In genomic region chr5:62314431-62314830, GRCh38 we compare ENCODE assay signal across 18 cellular contexts. TPM values are rescaled to one million over a fixed set of nuclear protein-coding genes. Genes with fewer than 3 reads are reported as not detected.
DNase-seq lines count a peak whose midpoint lies in the region; ATAC-seq, FAIRE-seq and TF ChIP-seq lines count a peak whose summit lies in the region.
"Had no signal": no experiment of that assay in that cellular context is flagged by ENCODE, and none has a peak within 500 bp of the region (broad histone marks: within the 10 kb centered on the region; RNA-seq: fewer than 3 reads in every experiment).

No MANE protein-coding gene starts in this region.

- H3K4me1 ChIP-seq in CD4-positive, CD25-positive, alpha-beta regulatory T cell (ENCODE audit: control insufficient read depth, insufficient read depth, low read length, poor library complexity, severe bottlenecking) = peaks cover 84% of the 10 kb centered on the region
- H3K4me1 ChIP-seq in CD8-positive, alpha-beta memory T cell (ENCODE audit: insufficient read depth, low read length) = peaks cover 92% of the 10 kb centered on the region
- H3K4me1 ChIP-seq: breast epithelium, prostate gland had no signal

- H3K27me3 ChIP-seq in CD4-positive, CD25-positive, alpha-beta regulatory T cell (ENCODE audit: control insufficient read depth, insufficient read depth, low read length) = no peaks in the 10 kb centered on the region
- H3K27me3 ChIP-seq in CD8-positive, alpha-beta memory T cell (ENCODE audit: insufficient read depth, low read length, poor library complexity, severe bottlenecking) = no peaks in the 10 kb centered on the region
- H3K27me3 ChIP-seq: breast epithelium, left lung, neural progenitor cell had no signal

- no peaks in the 10 kb centered on the region for H3K9me3 ChIP-seq in CD4-positive, CD25-positive, alpha-beta regulatory T cell (ENCODE audit: control insufficient read depth in 2 of 2, low read length in 2 of 2)
- H3K9me3 ChIP-seq in CD8-positive, alpha-beta memory T cell (ENCODE audit: low read length) = no peaks in the 10 kb centered on the region
- no peaks in the 10 kb centered on the region for H3K9me3 ChIP-seq in T-helper 17 cell (ENCODE audit: control insufficient read depth, low read length, poor library complexity, severe bottlenecking)
- H3K9me3 ChIP-seq: breast epithelium, left lung, prostate gland had no signal

- peaks cover 54 to 97% (median 80%) of the 10 kb centered on the region in 4 donors for H3K4me1 Mint-ChIP-seq in CD4-positive, CD25-positive, alpha-beta regulatory T cell
- peaks cover 86 to 95% (median 92%) of the 10 kb centered on the region in 3 donors for H3K4me1 Mint-ChIP-seq in CD8-positive, alpha-beta memory T cell
- H3K4me1 Mint-ChIP-seq in T-helper 17 cell = peaks cover 70% of the 10 kb centered on the region

- H3K4me3 Mint-ChIP-seq in CD4-positive, CD25-positive, alpha-beta regulatory T cell = peak overlapping the region in 2 of 4 donors; percentile 50 to 61
- H3K4me3 Mint-ChIP-seq in CD8-positive, alpha-beta memory T cell = peak overlapping the region in 6 of 7 donors; percentile 29 to 53 (median 42)
- H3K4me3 Mint-ChIP-seq in T-helper 17 cell = peak overlapping the region; percentile 28
- H3K4me3 Mint-ChIP-seq: H9; neural progenitor cell; stimulated activated naive B cell treated with anti-CD40 and anti-IgM and Interleukin-4, amounts not matched to agents 10 μg/mL and 1 μg/mL and 100 μg/mL, for 72 hours had no signal

- no peak for DNase-seq in CD4-positive, CD25-positive, alpha-beta regulatory T cell
- no peak for DNase-seq in CD8-positive, alpha-beta memory T cell
- no peak for DNase-seq in T-helper 17 cell
- peak; percentile 58 for DNase-seq in choroid plexus epithelial cell (ENCODE audit: low read depth)
- no peak for DNase-seq in urothelium cell line (ENCODE audit: low spot score)
- DNase-seq in activated effector memory CD4-positive, alpha-beta T cell treated with Interleukin-2 at 50 U/mL for 16 hours = no peak
- no peak for DNase-seq in NCI-H1417 treated with DMSO at 0.1 percent for 48 hours (lab: John Stamatoyannopoulos, UW)
- DNase-seq: COR-L47; H9; left lung; NCI-H1105 treated with DMSO at 0.1 percent for 48 hours; NCI-H510A; stimulated activated CD4-positive, alpha-beta T cell treated with anti-CD3 and anti-CD28 coated beads, Interleukin-1b, Interleukin-23, amount 100 ng/mL, for 48 hours; stimulated activated naive B cell treated with anti-CD40 and anti-IgM and Interleukin-4, amounts not matched to agents 10 μg/mL and 1 μg/mL and 100 μg/mL, for 72 hours had no signal

- peak overlapping the region; percentile 2 for H3K27ac ChIP-seq in CD4-positive, CD25-positive, alpha-beta regulatory T cell (ENCODE audit: insufficient read depth, low read length, poor library complexity, severe bottlenecking)
- no peak overlapping the region for H3K27ac ChIP-seq in CD8-positive, alpha-beta memory T cell (ENCODE audit: low read depth, low read length)
- H3K27ac ChIP-seq: breast epithelium, left lung, neural progenitor cell, prostate gland had no signal

- no peaks in the 10 kb centered on the region for H3K27me3 Mint-ChIP-seq in CD4-positive, CD25-positive, alpha-beta regulatory T cell
- H3K27me3 Mint-ChIP-seq in CD8-positive, alpha-beta memory T cell = no peaks in the 10 kb centered on the region
- no peaks in the 10 kb centered on the region for H3K27me3 Mint-ChIP-seq in T-helper 17 cell
- H3K27me3 Mint-ChIP-seq: stimulated activated naive B cell treated with anti-CD40 and anti-IgM and Interleukin-4, amounts not matched to agents 10 μg/mL and 1 μg/mL and 100 μg/mL, for 72 hours had no signal

- peaks cover 10% of the 10 kb centered on the region for H3K36me3 ChIP-seq in CD4-positive, CD25-positive, alpha-beta regulatory T cell (ENCODE audit: control insufficient read depth, insufficient read depth, low read length)
- no peaks in the 10 kb centered on the region for H3K36me3 ChIP-seq in CD8-positive, alpha-beta memory T cell (ENCODE audit: insufficient read depth, low read length)
- H3K36me3 ChIP-seq: breast epithelium, left lung, neural progenitor cell, prostate gland had no signal

- no peak for FAIRE-seq in urothelium cell line (lab: Jason Lieb, UNC)

- peak overlapping the region; percentile 42 for H3K4me3 ChIP-seq in CD4-positive, CD25-positive, alpha-beta regulatory T cell (ENCODE audit: low read depth, low read length)
- H3K4me3 ChIP-seq in CD8-positive, alpha-beta memory T cell (ENCODE audit: low read length) = no peak overlapping the region
- H3K4me3 ChIP-seq in choroid plexus epithelial cell (ENCODE audit: low read depth, low read length) = no peak overlapping the region
- H3K4me3 ChIP-seq: breast epithelium, left lung, neural progenitor cell, prostate gland had no signal

- ATAC-seq in CD4-positive, CD25-positive, alpha-beta regulatory T cell (ENCODE audit: low read depth in 2 of 2) = no peak
- no peak for ATAC-seq in T-helper 17 cell
- ATAC-seq: activated naive CD4-positive, alpha-beta T cell treated with anti-CD3 and anti-CD28 coated beads, Interleukin-2, amount 50 U/mL, for 72 hours; left lung; stimulated activated naive B cell treated with anti-CD40 and anti-IgM and Interleukin-4, amounts not matched to agents 10 μg/mL and 1 μg/mL and 100 μg/mL, for 72 hours had no signal

- no peaks in the 10 kb centered on the region for H3K9me3 Mint-ChIP-seq in CD4-positive, CD25-positive, alpha-beta regulatory T cell
- no peaks in the 10 kb centered on the region for H3K9me3 Mint-ChIP-seq in CD8-positive, alpha-beta memory T cell
- H3K9me3 Mint-ChIP-seq: activated naive CD4-positive, alpha-beta T cell treated with anti-CD3 and anti-CD28 coated beads, Interleukin-2, amount 50 U/mL, for 72 hours; H9; neural progenitor cell; stimulated activated naive B cell treated with anti-CD40 and anti-IgM and Interleukin-4, amounts not matched to agents 10 μg/mL and 1 μg/mL and 100 μg/mL, for 72 hours had no signal

- H3K36me3 Mint-ChIP-seq in CD4-positive, CD25-positive, alpha-beta regulatory T cell = peaks cover 11% of the 10 kb centered on the region
- H3K36me3 Mint-ChIP-seq in CD8-positive, alpha-beta memory T cell = peaks cover 0 to 56% (median 12%) of the 10 kb centered on the region in 3 donors
- peaks cover 7% of the 10 kb centered on the region for H3K36me3 Mint-ChIP-seq in T-helper 17 cell (ENCODE audit: low read depth)

- CTCF ChIA-PET in CD8-positive, alpha-beta memory T cell (lab: Charles Lee) = interaction anchor here (1.5 kb wide), 1 partner anchor 10 kb away, joined by 5 read pairs; no protein-coding TSS in a partner anchor

- POLR2A ChIA-PET in CD8-positive, alpha-beta memory T cell (lab: Charles Lee) = interaction anchor here (0.6 kb wide), 1 partner anchor 31 kb away, joined by 10 read pairs; no protein-coding TSS in a partner anchor

- H3K27ac Mint-ChIP-seq in CD4-positive, CD25-positive, alpha-beta regulatory T cell = peak overlapping the region; percentile 44 to 70 (median 65)
- peak overlapping the region; percentile 51 to 87 (median 75) for H3K27ac Mint-ChIP-seq in CD8-positive, alpha-beta memory T cell
- peak overlapping the region; percentile 90 for H3K27ac Mint-ChIP-seq in T-helper 17 cell
- H3K27ac Mint-ChIP-seq: activated naive CD4-positive, alpha-beta T cell treated with anti-CD3 and anti-CD28 coated beads, Interleukin-2, amount 50 U/mL, for 72 hours; neural progenitor cell; stimulated activated naive B cell treated with anti-CD40 and anti-IgM and Interleukin-4, amounts not matched to agents 10 μg/mL and 1 μg/mL and 100 μg/mL, for 72 hours had no signal

- no peak for TF ChIP-seq CTCF in choroid plexus epithelial cell (conservative IDR thresholded peaks at IDR 0.05; ENCODE audit: low read depth, low read length)

RNA-seq across cellular contexts. Expression of gene KIF2A, which starts 8.4 kb away (rescaled TPM):
- total RNA-seq in CD4-positive, CD25-positive, alpha-beta regulatory T cell = 114 TPM
- 100 to 1,000 TPM; 135 to 191 (median 174) TPM for polyA plus RNA-seq in CD4-positive, CD25-positive, alpha-beta regulatory T cell
- total RNA-seq in CD8-positive, alpha-beta memory T cell = 100 to 1,000 TPM; 252 to 253 TPM
- polyA plus RNA-seq in CD8-positive, alpha-beta memory T cell = 185 TPM
- 100 to 1,000 TPM in 1 of 2 donors, 10 to 100 TPM in 1; 93.5 to 158 TPM for total RNA-seq in T-helper 17 cell
